In genomic region chr3:5219216-5219615, GRCh38 we compare ENCODE assay signal across 14 cellular contexts.
"Had no signal": no experiment of that assay in that cellular context is flagged by ENCODE, and none has a peak within 500 bp of the region (broad histone marks: within the 10 kb centered on the region; RNA-seq: fewer than 3 reads in every experiment).

No MANE protein-coding gene starts in this region.

- H3K27ac ChIP-seq: hepatocyte had no signal

- H3K27me3 ChIP-seq: hepatocyte had no signal

- ATAC-seq: stimulated activated memory B cell treated with anti-CD40 and anti-IgM and Interleukin-4, amounts not matched to agents 10 μg/mL and 1 μg/mL and 100 μg/mL, for 72 hours had no signal

- FAIRE-seq: endometrium had no signal

- DNase-seq: activated CD4-positive, alpha-beta T cell treated with anti-CD3 and anti-CD28 coated beads, Interleukin-2, amount 10 ng/mL, durations not matched to agents 7 days and 5 days; activated CD4-positive, CD25-positive, alpha-beta regulatory T cell; activated naive CD4-positive, alpha-beta T cell treated with anti-CD3 and anti-CD28 coated beads, Interleukin-2, amount 10 ng/mL, durations not matched to agents 7 days and 5 days; activated T-cell treated with anti-CD3 and anti-CD28 coated beads for 4 hours; immature natural killer cell; posterior cingulate gyrus; stimulated activated CD4-positive, alpha-beta T cell treated with anti-CD3 and anti-CD28 coated beads, Interleukin-2, amount 100 ng/mL, for 48 hours; T-helper 2 cell had no signal

- H3K27me3 Mint-ChIP-seq: activated CD4-positive, alpha-beta T cell treated with anti-CD3 and anti-CD28 coated beads, Interleukin-2, amount 10 ng/mL, durations not matched to agents 7 days and 5 days; activated naive CD4-positive, alpha-beta T cell treated with anti-CD3 and anti-CD28 coated beads, Interleukin-2, amount 10 ng/mL, durations not matched to agents 7 days and 5 days; stimulated activated memory B cell treated with anti-CD40 and anti-IgM and Interleukin-4, amounts not matched to agents 10 μg/mL and 1 μg/mL and 100 μg/mL, for 72 hours had no signal

- H3K4me3 Mint-ChIP-seq: activated CD4-positive, alpha-beta T cell treated with anti-CD3 and anti-CD28 coated beads, Interleukin-2, amount 10 ng/mL, durations not matched to agents 7 days and 5 days; activated naive CD4-positive, alpha-beta T cell treated with anti-CD3 and anti-CD28 coated beads, Interleukin-2, amount 10 ng/mL, durations not matched to agents 7 days and 5 days; immature natural killer cell; mesothelial cell of epicardium; stimulated activated memory B cell treated with anti-CD40 and anti-IgM and Interleukin-4, amounts not matched to agents 10 μg/mL and 1 μg/mL and 100 μg/mL, for 72 hours had no signal

- H3K27ac Mint-ChIP-seq: activated CD4-positive, alpha-beta T cell treated with anti-CD3 and anti-CD28 coated beads, Interleukin-2, amount 10 ng/mL, durations not matched to agents 7 days and 5 days; activated naive CD4-positive, alpha-beta T cell treated with anti-CD3 and anti-CD28 coated beads, Interleukin-2, amount 10 ng/mL, durations not matched to agents 7 days and 5 days; activated T-helper 2 cell treated with anti-CD3 and anti-CD28 coated beads, Interferon-gamma antibody, Interleukin-2, Interleukin-4, amounts not matched to agents 10 μg/mL and 5 μg/mL and 100 μg/mL, durations not matched to agents 14 hours and 24 hours and 36 hours had no signal

- H3K4me1 Mint-ChIP-seq: activated CD4-positive, alpha-beta T cell treated with anti-CD3 and anti-CD28 coated beads, Interleukin-2, amount 10 ng/mL, durations not matched to agents 7 days and 5 days; activated naive CD4-positive, alpha-beta T cell treated with anti-CD3 and anti-CD28 coated beads, Interleukin-2, amount 10 ng/mL, durations not matched to agents 7 days and 5 days; immature natural killer cell had no signal

- H3K9me3 Mint-ChIP-seq: activated CD4-positive, alpha-beta T cell treated with anti-CD3 and anti-CD28 coated beads, Interleukin-2, amount 10 ng/mL, durations not matched to agents 7 days and 5 days; activated naive CD4-positive, alpha-beta T cell treated with anti-CD3 and anti-CD28 coated beads, Interleukin-2, amount 10 ng/mL, durations not matched to agents 7 days and 5 days; activated T-helper 2 cell treated with anti-CD3 and anti-CD28 coated beads, Interferon-gamma antibody, Interleukin-2, Interleukin-4, amounts not matched to agents 10 μg/mL and 5 μg/mL and 100 μg/mL, durations not matched to agents 14 hours and 24 hours and 36 hours; immature natural killer cell; mesothelial cell of epicardium; stimulated activated memory B cell treated with anti-CD40 and anti-IgM and Interleukin-4, amounts not matched to agents 10 μg/mL and 1 μg/mL and 100 μg/mL, for 72 hours had no signal

- H3K4me3 ChIP-seq: hepatocyte, lung had no signal
